In the genomic region with DNA sequence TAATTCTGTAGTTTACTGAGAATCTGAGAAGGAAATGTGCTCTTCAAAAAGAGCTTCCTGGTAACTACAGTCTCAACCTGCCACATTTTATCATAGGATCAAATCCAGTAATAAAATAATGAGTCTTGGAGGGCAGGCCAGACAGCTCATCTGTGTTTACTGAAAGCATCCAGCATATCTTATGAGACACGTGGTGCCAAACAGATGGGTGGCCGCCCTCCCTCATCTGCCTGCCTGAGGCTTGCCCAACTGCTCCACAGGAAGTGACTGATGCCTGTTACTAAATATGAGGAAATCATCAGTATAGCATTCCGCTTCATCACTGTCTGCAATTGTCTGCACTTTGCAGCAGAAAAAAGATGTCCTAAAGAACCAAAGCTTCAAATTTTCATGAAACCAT, we compare ENCODE assay signal across 8 cellular contexts. TPM values are rescaled to one million over a fixed set of nuclear protein-coding genes. Genes with fewer than 3 reads are reported as not detected.
DNase-seq lines count a peak whose midpoint lies in the region; ATAC-seq and TF ChIP-seq lines count a peak whose summit lies in the region.

No MANE protein-coding gene starts in this region.

- intact Hi-C loops in sciatic nerve (cut with DNase I) (no loop called here), aorta (cut with DNase I) (loop anchor here in 1 of 2 donors (5.0 kb wide), 1 partner anchor 34 kb away; no protein-coding TSS in a partner anchor)

- H3K4me3 ChIP-seq in aorta (ENCODE audit: low read length in 2 of 2), result no peak overlapping the region

- peak; percentile 96 for ATAC-seq in HG03432 (IDR thresholded peaks at IDR 0.05; ENCODE audit: unreplicated experiment)
- ATAC-seq in foreskin keratinocyte, result peak; percentile 100
- ATAC-seq in sciatic nerve, result peak; percentile 94
- ATAC-seq in aorta (ENCODE audit: low FRiP score), result peak; percentile 75

- DNase-seq in NCI-H146 (lab: John Stamatoyannopoulos, UW) (peak; percentile 4), NCI-H146 treated with DMSO at 0.1 percent for 48 hours (lab: John Stamatoyannopoulos, UW; ENCODE audit: unreplicated experiment) (no peak), SHP77 (lab: John Stamatoyannopoulos, UW) (peak; percentile 7 to 30), foreskin keratinocyte (peak; percentile 82 to 91), sciatic nerve (ENCODE audit: low spot score) (peak; percentile 70), aorta (peak; percentile 81 to 85)
- DNase-seq in activated T-helper 9 cell treated with anti-CD3 and anti-CD28 coated beads, Interleukin-2, amount 50 U/mL, for 16 hours (ENCODE audit: low read depth), result peak; percentile 45

- no peak for TF ChIP-seq CTCF in foreskin keratinocyte (conservative IDR thresholded peaks at IDR 0.05)

- H3K36me3 ChIP-seq in aorta (ENCODE audit: control insufficient read depth in 1 of 2, insufficient read depth in 2 of 2, low read length in 1 of 2), result peaks cover 6 to 9% of the 10 kb centered on the region in 2 donors

- H3K9me3 ChIP-seq in aorta (ENCODE audit: control insufficient read depth, low read length), result no peaks in the 10 kb centered on the region

- H3K27ac ChIP-seq in foreskin keratinocyte, result peak overlapping the region; percentile 15
- no peak overlapping the region for H3K27ac ChIP-seq in aorta (ENCODE audit: low read depth in 1 of 2, low read length in 2 of 2)

- 59 to 70% methylated on average over 3 of the region's 3 CpGs for WGBS in aorta, 2 donors

- H3K4me1 ChIP-seq in foreskin keratinocyte (peaks cover 22% of the 10 kb centered on the region), aorta (ENCODE audit: control insufficient read depth in 1 of 2, insufficient read depth in 2 of 2, low read length in 2 of 2) (peaks cover 0 to 9% of the 10 kb centered on the region in 2 donors)

- no peaks in the 10 kb centered on the region for H3K27me3 ChIP-seq in foreskin keratinocyte
- no peaks in the 10 kb centered on the region for H3K27me3 ChIP-seq in aorta (ENCODE audit: control insufficient read depth in 1 of 2, insufficient read depth in 2 of 2, low read length in 1 of 2)

RNA-seq across cellular contexts. Expression of a gene that starts 13.5 kb away (rescaled TPM):
- total RNA-seq in foreskin keratinocyte (69.9 and 79.5 TPM in 2 replicates), sciatic nerve (73.5 TPM), aorta (10 to 100 TPM; 68.2 to 75.3 TPM)
- polyA plus RNA-seq in foreskin keratinocyte (78.1 and 85.9 TPM in 2 replicates), aorta (10 to 100 TPM; 67.7 to 68.3 TPM)

RNA-seq across cellular contexts. Expression of a gene that starts 60.0 kb away (rescaled TPM):
- 43.3 and 43.9 TPM in 2 replicates for total RNA-seq in foreskin keratinocyte
- polyA plus RNA-seq in foreskin keratinocyte, result 20.5 and 23.1 TPM in 2 replicates
- total RNA-seq in sciatic nerve, result 55.4 TPM
- total RNA-seq in aorta, result 10 to 100 TPM; 41.2 to 49.7 TPM
- polyA plus RNA-seq in aorta, result 10 to 100 TPM in 1 of 2 donors, 1 to 10 TPM in 1; 6.0 to 19.2 TPM
